ENCODE assay signal across 8 cellular contexts in genomic region chr5:178626484-178627258, GRCh38. TPM values are rescaled to one million over a fixed set of nuclear protein-coding genes. Genes with fewer than 3 reads are reported as not detected.
A peak's percentile ranks its signal among the peaks of the same experiment; 100 is the strongest.
DNase-seq lines count a peak whose midpoint lies in the region; ATAC-seq and TF ChIP-seq lines count a peak whose summit lies in the region.

Gene CLK4 (minus strand): TSS chr5:178627050. CDS start chr5:178623416, 3,634 bp downstream.

- peak; percentile 73 for DNase-seq in NCI-H1694 treated with DMSO at 0.1 percent for 48 hours (lab: John Stamatoyannopoulos, UW)
- DNase-seq in amniotic stem cell (lab: John Stamatoyannopoulos, UW): peak; percentile 94
- DNase-seq in left ventricle myocardium inferior: peak; percentile 96
- DNase-seq in prostate gland (ENCODE audit: low spot score): peak; percentile 96
- DNase-seq in ureter (ENCODE audit: low spot score): peak; percentile 96

- intact Hi-C loops in left ventricle myocardium inferior (cut with micrococcal nuclease): no loop called here
- intact Hi-C loops in prostate gland (cut with DNase I): loop anchor here (10.0 kb wide), 1 partner anchor 108 kb away; the partner anchor contains the start of gene ZNF354A

- peaks cover 25% of the 10 kb centered on the region for H3K4me1 Mint-ChIP-seq in T-helper 1 cell treated with Interleukin-12 subunit alpha and Interleukin-12 subunit beta and Interleukin-4 antibody, amounts not matched to agents 30 μg/mL and 1 μg/mL, for 36 hours (ENCODE audit: low read depth)

- peak within 1 kb of the TSS; percentile 96 for H3K4me3 ChIP-seq in left ventricle myocardium inferior
- peak within 1 kb of the TSS; percentile 86 to 92 for H3K4me3 ChIP-seq in prostate gland

- H3K27ac ChIP-seq in left ventricle myocardium inferior (replicated peaks) (peak within 1 kb of the TSS; percentile 96), prostate gland (peak within 1 kb of the TSS; percentile 96)

- WGBS in prostate gland: 1% methylated on average over 53 of the region's 79 CpGs

- peak within 1 kb of the TSS; percentile 99 for H3K27ac Mint-ChIP-seq in T-helper 1 cell treated with Interleukin-12 subunit alpha and Interleukin-12 subunit beta and Interleukin-4 antibody, amounts not matched to agents 30 μg/mL and 1 μg/mL, for 36 hours

- no peaks in the 10 kb centered on the region for H3K9me3 Mint-ChIP-seq in T-helper 1 cell treated with Interleukin-12 subunit alpha and Interleukin-12 subunit beta and Interleukin-4 antibody, amounts not matched to agents 30 μg/mL and 1 μg/mL, for 36 hours

- peak within 1 kb of the TSS; percentile 92 for H3K4me3 Mint-ChIP-seq in T-helper 1 cell treated with Interleukin-12 subunit alpha and Interleukin-12 subunit beta and Interleukin-4 antibody, amounts not matched to agents 30 μg/mL and 1 μg/mL, for 36 hours

- peak; percentile 8 for TF ChIP-seq CTCF in left ventricle myocardium inferior (IDR thresholded peaks at IDR 0.05; ENCODE audit: borderline replicate concordance)
- TF ChIP-seq CTCF in prostate gland (IDR thresholded peaks at IDR 0.05): peak in 1 of 4 experiments; percentile 5

- peak; percentile 84 for ATAC-seq in GM18498 (IDR thresholded peaks at IDR 0.05; ENCODE audit: unreplicated experiment)
- peak; percentile 68 for ATAC-seq in HG02884 (IDR thresholded peaks at IDR 0.05; ENCODE audit: unreplicated experiment)

- H3K36me3 Mint-ChIP-seq in T-helper 1 cell treated with Interleukin-12 subunit alpha and Interleukin-12 subunit beta and Interleukin-4 antibody, amounts not matched to agents 30 μg/mL and 1 μg/mL, for 36 hours (ENCODE audit: low read depth): peaks cover 20% of the 10 kb centered on the region

- H3K27me3 ChIP-seq in left ventricle myocardium inferior (ENCODE audit: low read depth) (no peaks in the 10 kb centered on the region), prostate gland (replicated peaks; ENCODE audit: insufficient read depth) (no peaks in the 10 kb centered on the region)

- peak; percentile 92 for TF ChIP-seq POLR2A in prostate gland (IDR thresholded peaks at IDR 0.05)

- H3K4me1 ChIP-seq in left ventricle myocardium inferior: peaks cover 52% of the 10 kb centered on the region
- peaks cover 8% of the 10 kb centered on the region for H3K4me1 ChIP-seq in prostate gland (replicated peaks)

- H3K36me3 ChIP-seq in left ventricle myocardium inferior (peaks cover 16% of the 10 kb centered on the region), prostate gland (no peaks in the 10 kb centered on the region)

- no peaks in the 10 kb centered on the region for H3K27me3 Mint-ChIP-seq in T-helper 1 cell treated with Interleukin-12 subunit alpha and Interleukin-12 subunit beta and Interleukin-4 antibody, amounts not matched to agents 30 μg/mL and 1 μg/mL, for 36 hours (ENCODE audit: low read depth)

- no peaks in the 10 kb centered on the region for H3K9me3 ChIP-seq in left ventricle myocardium inferior (replicated peaks)
- H3K9me3 ChIP-seq in prostate gland: no peaks in the 10 kb centered on the region

RNA-seq across cellular contexts. Expression of gene CLK4, which starts in this region (rescaled TPM):
- 20.0 TPM for total RNA-seq in left ventricle myocardium inferior
- total RNA-seq in prostate gland: 10 to 100 TPM; 26.7 to 39.0 TPM
- total RNA-seq in ureter: 30.5 TPM

Comparison
In these comparisons a context has a peak if more than half of its experiments do, and no peak if none do; other contexts are left out.
1. Peak in every context shown above with its lines: DNase-seq, ATAC-seq, H3K4me3 ChIP-seq and H3K27ac ChIP-seq.